8 cellular contexts compared by ENCODE assay signal in genomic region chr12:128387811-128388422, GRCh38.
DNase-seq lines count a peak whose midpoint lies in the region; ATAC-seq and TF ChIP-seq lines count a peak whose summit lies in the region.

No MANE protein-coding gene starts in this region.

- H3K4me3 ChIP-seq in Karpas-422 (ENCODE audit: low read length) (no peak overlapping the region), left lung (no peak overlapping the region), vagina (no peak overlapping the region)

- no peak overlapping the region for H3K27ac ChIP-seq in C4-2B
- H3K27ac ChIP-seq in Karpas-422 (ENCODE audit: low read length) = no peak overlapping the region
- no peak overlapping the region for H3K27ac ChIP-seq in left lung
- H3K27ac ChIP-seq in vagina = peak overlapping the region; percentile 15

- ATAC-seq in GM18502 (IDR thresholded peaks at IDR 0.05; ENCODE audit: poor library complexity, unreplicated experiment) (peak; percentile 47), left lung (peak; percentile 87), GM18519 (IDR thresholded peaks at IDR 0.05; ENCODE audit: low FRiP score, unreplicated experiment) (no peak), GM21360 (IDR thresholded peaks at IDR 0.05; ENCODE audit: unreplicated experiment) (no peak)

- TF ChIP-seq CTCF in C4-2B (conservative IDR thresholded peaks at IDR 0.05) = peak; percentile 79
- peak; percentile 46 to 55 for TF ChIP-seq CTCF in left lung (IDR thresholded peaks at IDR 0.05)
- TF ChIP-seq CTCF in vagina (IDR thresholded peaks at IDR 0.05) = peak; percentile 30 to 55 (median 45)

- no peaks in the 10 kb centered on the region for H3K9me2 ChIP-seq in Karpas-422 (replicated peaks; ENCODE audit: insufficient read depth, low read length)

- no peaks in the 10 kb centered on the region for H3K4me1 ChIP-seq in Karpas-422 (ENCODE audit: low read length)
- H3K4me1 ChIP-seq in left lung = no peaks in the 10 kb centered on the region
- peaks cover 11% of the 10 kb centered on the region for H3K4me1 ChIP-seq in vagina

- H3K27me3 ChIP-seq in Karpas-422 (ENCODE audit: low read length) (no peaks in the 10 kb centered on the region), left lung (peaks cover 0 to 48% of the 10 kb centered on the region in 2 donors), vagina (no peaks in the 10 kb centered on the region)

- no peaks in the 10 kb centered on the region for H4K20me1 ChIP-seq in Karpas-422 (ENCODE audit: insufficient read depth, low read depth, low read length)

- H3K36me3 ChIP-seq in Karpas-422 (ENCODE audit: insufficient read depth, low read length) (no peaks in the 10 kb centered on the region), left lung (no peaks in the 10 kb centered on the region), vagina (no peaks in the 10 kb centered on the region)

- intact Hi-C loops in left lung (cut with DNase I) (loop anchor here in 1 of 2 donors (10.0 kb wide), 1 partner anchor 123 kb away; the partner anchor contains the start of gene TMEM132C), vagina (cut with DNase I) (no loop called here)

- DNase-seq in Karpas-422 (peak; percentile 82), anterior cingulate cortex (lab: John Stamatoyannopoulos, UW) (peak in 46 of 58 donors; percentile 7 to 70 (median 32)), left lung (peak in 1 of 2 donors; percentile 42), vagina (ENCODE audit: extremely low spot score in 2 of 2) (no peak)

- no peak overlapping the region for H3K4me2 ChIP-seq in Karpas-422 (ENCODE audit: low read depth, low read length, poor library complexity, severe bottlenecking)

- no peaks in the 10 kb centered on the region for H3K79me2 ChIP-seq in Karpas-422 (ENCODE audit: low read length)

- H3K9me3 ChIP-seq in Karpas-422 (ENCODE audit: low read length) (no peaks in the 10 kb centered on the region), left lung (no peaks in the 10 kb centered on the region), vagina (no peaks in the 10 kb centered on the region)

- no peak for TF ChIP-seq POLR2A in vagina (IDR thresholded peaks at IDR 0.05)

- H2AFZ ChIP-seq in Karpas-422 (ENCODE audit: low read length) = no peak overlapping the region

- H3K9ac ChIP-seq in Karpas-422 (ENCODE audit: low read length) = no peak overlapping the region

Comparison
In these comparisons a context has a peak if more than half of its experiments do, and no peak if none do; other contexts are left out.
1. ATAC-seq: peak in GM18502 (single experiment) and left lung (single experiment); none in GM18519 (single experiment) and GM21360 (single experiment).
2. DNase-seq: peak in Karpas-422 (single experiment) and anterior cingulate cortex (46 of 58); none in vagina (0 of 2).
3. Peak in every context shown above with its lines, with median percentiles within 50 percentile points of each other: CTCF ChIP-seq.